ENCODE assay signal across 29 cellular contexts in genomic region chr10:31381171-31381570, GRCh38.
"Had no signal": no experiment of that assay in that cellular context is flagged by ENCODE, and none has a peak within 500 bp of the region (broad histone marks: within the 10 kb centered on the region; RNA-seq: fewer than 3 reads in every experiment).

No MANE protein-coding gene starts in this region.

- H3K27ac ChIP-seq: left ventricle myocardium inferior, neural progenitor cell, neutrophil, ovary, prostate gland, skin epidermis, spleen, stomach, testis, thyroid gland, transverse colon, upper lobe of left lung, vagina had no signal

- H2AFZ ChIP-seq: neural progenitor cell had no signal

- H3K9me3 ChIP-seq: left ventricle myocardium inferior, neutrophil, ovary, prostate gland, spleen, stomach, testis, thyroid gland, transverse colon, upper lobe of left lung, vagina had no signal

- H3K4me1 ChIP-seq: prostate gland, testis, thyroid gland, transverse colon, upper lobe of left lung, vagina had no signal

- H3K4me3 ChIP-seq: left ventricle myocardium inferior, lung, neural progenitor cell, ovary, prostate gland, skin epidermis, spleen, stomach, testis, thyroid gland, transverse colon, upper lobe of left lung, vagina had no signal

- H3K4me3 Mint-ChIP-seq: immature natural killer cell; mesothelial cell of epicardium; naive B cell; natural killer cell; nephron progenitor cell; neural progenitor cell; stimulated activated memory B cell treated with anti-CD40 and anti-IgM and Interleukin-4, amounts not matched to agents 10 μg/mL and 1 μg/mL and 100 μg/mL, for 72 hours had no signal

- H3K27ac Mint-ChIP-seq: immature natural killer cell, mesothelial cell of epicardium, natural killer cell, nephron progenitor cell, neural progenitor cell had no signal

- H3K4me2 ChIP-seq: neural progenitor cell had no signal

- H3K9me3 Mint-ChIP-seq: immature natural killer cell; mesothelial cell of epicardium; naive B cell; natural killer cell; nephron progenitor cell; neural progenitor cell; stimulated activated memory B cell treated with anti-CD40 and anti-IgM and Interleukin-4, amounts not matched to agents 10 μg/mL and 1 μg/mL and 100 μg/mL, for 72 hours had no signal

- H3K27me3 ChIP-seq: neural progenitor cell, neutrophil, ovary, spleen, stomach, testis, thyroid gland, transverse colon, upper lobe of left lung, vagina had no signal

- ATAC-seq: natural killer cell; right cardiac atrium; sciatic nerve; stimulated activated memory B cell treated with anti-CD40 and anti-IgM and Interleukin-4, amounts not matched to agents 10 μg/mL and 1 μg/mL and 100 μg/mL, for 72 hours; stimulated activated naive CD8-positive, alpha-beta T cell treated with anti-CD3 and anti-CD28 coated beads, Interleukin-15, Interleukin-2, amounts not matched to agents 100 U/mL and 50 U/mL, for 24 hours had no signal

- DNase-seq: hypothalamus; immature natural killer cell; islet precursor cell; left ventricle myocardium inferior; mesendoderm; naive B cell; natural killer cell; nephron progenitor cell; occipital lobe; ovary; retina; right cardiac atrium; spleen; stimulated activated CD4-positive, alpha-beta T cell treated with anti-CD3 and anti-CD28 coated beads, Interleukin-4, amount 100 ng/mL, for 24 hours; stimulated activated naive CD8-positive, alpha-beta T cell treated with anti-CD3 and anti-CD28 coated beads, Interleukin-15, Interleukin-2, amounts not matched to agents 100 U/mL and 50 U/mL, for 24 hours; stomach; testis; thyroid gland; transverse colon; upper lobe of left lung had no signal

- H3K9ac ChIP-seq: neural progenitor cell had no signal

- H3K4me1 Mint-ChIP-seq: mesothelial cell of epicardium had no signal

- H3K36me3 Mint-ChIP-seq: immature natural killer cell, mesothelial cell of epicardium, natural killer cell, neural progenitor cell had no signal

- H3K36me3 ChIP-seq: left ventricle myocardium inferior, neural progenitor cell, neutrophil, ovary, prostate gland, spleen, stomach, thyroid gland, transverse colon, upper lobe of left lung, vagina had no signal
